1 cellular context compared by ENCODE assay signal in the genomic region with DNA sequence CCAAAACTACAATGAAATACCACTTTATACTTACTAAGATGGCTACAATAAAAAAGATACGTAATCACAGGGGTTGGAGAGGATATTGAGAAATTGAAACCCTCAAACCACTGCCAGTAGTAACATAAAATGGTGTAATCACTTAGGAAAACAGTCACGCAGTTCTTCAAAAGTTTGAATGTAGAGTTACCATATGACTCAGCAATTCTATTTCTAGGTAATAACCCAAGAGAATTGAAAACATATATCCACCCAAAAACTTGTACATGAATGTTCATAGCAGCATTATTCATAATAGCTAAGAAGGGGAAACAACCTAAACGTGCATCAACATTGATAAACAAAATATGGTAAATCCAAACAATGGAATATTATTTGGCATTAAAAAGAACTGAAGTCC.
TF ChIP-seq lines count a peak whose summit lies in the region.

No MANE protein-coding gene starts in this region.

TF ChIP-seq in SK-N-SH treated with all-trans-retinoic acid at 6 μM for 48 hours, 23 proteins besides CTCF, POLR2A, EP300 and RAD21 (continued from another document):
- TF ChIP-seq, protein P1, sequence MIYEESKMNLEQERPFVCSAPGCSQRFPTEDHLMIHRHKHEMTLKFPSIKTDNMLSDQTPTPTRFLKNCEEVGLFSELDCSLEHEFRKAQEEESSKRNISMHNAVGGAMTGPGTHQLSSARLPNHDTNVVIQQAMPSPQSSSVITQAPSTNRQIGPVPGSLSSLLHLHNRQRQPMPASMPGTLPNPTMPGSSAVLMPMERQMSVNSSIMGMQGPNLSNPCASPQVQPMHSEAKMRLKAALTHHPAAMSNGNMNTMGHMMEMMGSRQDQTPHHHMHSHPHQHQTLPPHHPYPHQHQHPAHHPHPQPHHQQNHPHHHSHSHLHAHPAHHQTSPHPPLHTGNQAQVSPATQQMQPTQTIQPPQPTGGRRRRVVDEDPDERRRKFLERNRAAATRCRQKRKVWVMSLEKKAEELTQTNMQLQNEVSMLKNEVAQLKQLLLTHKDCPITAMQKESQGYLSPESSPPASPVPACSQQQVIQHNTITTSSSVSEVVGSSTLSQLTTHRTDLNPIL (CRISPR knock-in tag; IDR thresholded peaks at IDR 0.05; ENCODE audit: low read depth): no peak
- no peak for TF ChIP-seq ZNF70 (CRISPR knock-in tag; IDR thresholded peaks at IDR 0.05)
- TF ChIP-seq, protein P2, sequence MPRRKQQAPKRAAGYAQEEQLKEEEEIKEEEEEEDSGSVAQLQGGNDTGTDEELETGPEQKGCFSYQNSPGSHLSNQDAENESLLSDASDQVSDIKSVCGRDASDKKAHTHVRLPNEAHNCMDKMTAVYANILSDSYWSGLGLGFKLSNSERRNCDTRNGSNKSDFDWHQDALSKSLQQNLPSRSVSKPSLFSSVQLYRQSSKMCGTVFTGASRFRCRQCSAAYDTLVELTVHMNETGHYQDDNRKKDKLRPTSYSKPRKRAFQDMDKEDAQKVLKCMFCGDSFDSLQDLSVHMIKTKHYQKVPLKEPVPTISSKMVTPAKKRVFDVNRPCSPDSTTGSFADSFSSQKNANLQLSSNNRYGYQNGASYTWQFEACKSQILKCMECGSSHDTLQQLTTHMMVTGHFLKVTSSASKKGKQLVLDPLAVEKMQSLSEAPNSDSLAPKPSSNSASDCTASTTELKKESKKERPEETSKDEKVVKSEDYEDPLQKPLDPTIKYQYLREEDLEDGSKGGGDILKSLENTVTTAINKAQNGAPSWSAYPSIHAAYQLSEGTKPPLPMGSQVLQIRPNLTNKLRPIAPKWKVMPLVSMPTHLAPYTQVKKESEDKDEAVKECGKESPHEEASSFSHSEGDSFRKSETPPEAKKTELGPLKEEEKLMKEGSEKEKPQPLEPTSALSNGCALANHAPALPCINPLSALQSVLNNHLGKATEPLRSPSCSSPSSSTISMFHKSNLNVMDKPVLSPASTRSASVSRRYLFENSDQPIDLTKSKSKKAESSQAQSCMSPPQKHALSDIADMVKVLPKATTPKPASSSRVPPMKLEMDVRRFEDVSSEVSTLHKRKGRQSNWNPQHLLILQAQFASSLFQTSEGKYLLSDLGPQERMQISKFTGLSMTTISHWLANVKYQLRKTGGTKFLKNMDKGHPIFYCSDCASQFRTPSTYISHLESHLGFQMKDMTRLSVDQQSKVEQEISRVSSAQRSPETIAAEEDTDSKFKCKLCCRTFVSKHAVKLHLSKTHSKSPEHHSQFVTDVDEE (CRISPR knock-in tag; IDR thresholded peaks at IDR 0.05): no peak
- no peak for TF ChIP-seq ESRRG (CRISPR knock-in tag; IDR thresholded peaks at IDR 0.05)
- no peak for TF ChIP-seq ZFP30 (CRISPR knock-in tag; IDR thresholded peaks at IDR 0.05)
- TF ChIP-seq ZFP3 (CRISPR knock-in tag; IDR thresholded peaks at IDR 0.05): no peak
- TF ChIP-seq, protein P3, sequence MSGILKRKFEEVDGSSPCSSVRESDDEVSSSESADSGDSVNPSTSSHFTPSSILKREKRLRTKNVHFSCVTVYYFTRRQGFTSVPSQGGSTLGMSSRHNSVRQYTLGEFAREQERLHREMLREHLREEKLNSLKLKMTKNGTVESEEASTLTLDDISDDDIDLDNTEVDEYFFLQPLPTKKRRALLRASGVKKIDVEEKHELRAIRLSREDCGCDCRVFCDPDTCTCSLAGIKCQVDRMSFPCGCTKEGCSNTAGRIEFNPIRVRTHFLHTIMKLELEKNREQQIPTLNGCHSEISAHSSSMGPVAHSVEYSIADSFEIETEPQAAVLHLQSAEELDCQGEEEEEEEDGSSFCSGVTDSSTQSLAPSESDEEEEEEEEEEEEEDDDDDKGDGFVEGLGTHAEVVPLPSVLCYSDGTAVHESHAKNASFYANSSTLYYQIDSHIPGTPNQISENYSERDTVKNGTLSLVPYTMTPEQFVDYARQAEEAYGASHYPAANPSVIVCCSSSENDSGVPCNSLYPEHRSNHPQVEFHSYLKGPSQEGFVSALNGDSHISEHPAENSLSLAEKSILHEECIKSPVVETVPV (CRISPR knock-in tag; IDR thresholded peaks at IDR 0.05): no peak
- no peak for TF ChIP-seq TCF4 (CRISPR knock-in tag; IDR thresholded peaks at IDR 0.05; ENCODE audit: borderline replicate concordance)
TF ChIP-seq in SK-N-SH treated with all-trans-retinoic acid at 6 μM for 48 hours: peak in this region for 0.
